In the genomic region with DNA sequence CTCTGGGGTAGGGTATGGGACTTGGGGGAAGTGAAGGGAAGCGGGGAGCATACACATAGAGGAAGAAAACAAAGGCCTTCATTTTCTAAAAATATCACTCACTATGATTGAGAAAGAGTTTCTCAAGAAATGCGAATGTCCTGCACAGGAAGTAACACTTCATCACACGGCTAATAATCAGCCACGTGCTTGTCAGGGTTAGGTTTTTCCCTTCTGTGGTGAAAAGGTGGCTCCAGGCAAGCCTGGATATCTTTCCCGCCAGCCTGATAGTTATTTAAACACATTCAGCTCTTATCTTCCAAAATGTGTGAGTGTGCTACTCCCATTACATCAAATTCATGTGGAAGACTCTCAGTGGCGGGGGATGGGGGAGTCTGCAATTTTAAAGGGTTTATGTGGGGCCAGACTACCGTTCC, we compare ENCODE assay signal across 10 cellular contexts.
A peak's percentile ranks its signal among the peaks of the same experiment; 100 is the strongest.
DNase-seq lines count a peak whose midpoint lies in the region; ATAC-seq and TF ChIP-seq lines count a peak whose summit lies in the region.
"Had no signal": no experiment of that assay in that cellular context is flagged by ENCODE, and none has a peak within 500 bp of the region (broad histone marks: within the 10 kb centered on the region; RNA-seq: fewer than 3 reads in every experiment).

No MANE protein-coding gene starts in this region.

- ATAC-seq in GM19023 (IDR thresholded peaks at IDR 0.05; ENCODE audit: unreplicated experiment) (peak; percentile 35), HG03064 (IDR thresholded peaks at IDR 0.05; ENCODE audit: low read depth, unreplicated experiment) (peak; percentile 46)
- ATAC-seq in naive thymus-derived CD4-positive, alpha-beta T cell, result peak; percentile 42
- ATAC-seq in naive thymus-derived CD8-positive, alpha-beta T cell, result no peak
- ATAC-seq: K562 had no signal

- no peaks in the 10 kb centered on the region for H3K36me3 ChIP-seq in naive thymus-derived CD4-positive, alpha-beta T cell (ENCODE audit: control insufficient read depth in 2 of 3, insufficient read depth in 3 of 3, low read length in 3 of 3)
- no peaks in the 10 kb centered on the region for H3K36me3 ChIP-seq in ascending aorta

- no peaks in the 10 kb centered on the region for H3K27me3 ChIP-seq in naive thymus-derived CD4-positive, alpha-beta T cell (ENCODE audit: control insufficient read depth in 2 of 2, insufficient read depth in 2 of 2, low read length in 2 of 2)
- H3K27me3 ChIP-seq in ascending aorta, result no peaks in the 10 kb centered on the region

- no peak overlapping the region for H3K27ac Mint-ChIP-seq in activated T-helper 1 cell treated with anti-CD3 and anti-CD28 coated beads, Interleukin-12 subunit alpha, Interleukin-12 subunit beta, Interleukin-2, Interleukin-4 antibody, amounts not matched to agents 30 ng/mL and 10 ng/mL and 1 ng/mL, durations not matched to agents 14 hours and 24 hours and 36 hours
- no peak overlapping the region for H3K27ac Mint-ChIP-seq in naive thymus-derived CD4-positive, alpha-beta T cell
- H3K27ac Mint-ChIP-seq in chondrocyte (ENCODE audit: unreplicated experiment), result no peak overlapping the region
- no peak overlapping the region for H3K27ac Mint-ChIP-seq in naive thymus-derived CD8-positive, alpha-beta T cell
- H3K27ac Mint-ChIP-seq: stimulated activated naive CD8-positive, alpha-beta T cell treated with anti-CD3 and anti-CD28 coated beads, Interleukin-15, Interleukin-2, amounts not matched to agents 100 ng/mL and 50 ng/mL, for 24 hours had no signal

- H3K4me1 ChIP-seq in naive thymus-derived CD4-positive, alpha-beta T cell (ENCODE audit: control insufficient read depth in 2 of 2, insufficient read depth in 2 of 2, low read length in 2 of 2), result peaks cover 18 to 36% of the 10 kb centered on the region in 2 donors
- no peaks in the 10 kb centered on the region for H3K4me1 ChIP-seq in ascending aorta

- peaks cover 2% of the 10 kb centered on the region for H3K27me3 Mint-ChIP-seq in activated T-helper 1 cell treated with anti-CD3 and anti-CD28 coated beads, Interleukin-12 subunit alpha, Interleukin-12 subunit beta, Interleukin-2, Interleukin-4 antibody, amounts not matched to agents 30 ng/mL and 10 ng/mL and 1 ng/mL, durations not matched to agents 14 hours and 24 hours and 36 hours (ENCODE audit: insufficient read depth)
- no peaks in the 10 kb centered on the region for H3K27me3 Mint-ChIP-seq in naive thymus-derived CD4-positive, alpha-beta T cell
- no peaks in the 10 kb centered on the region for H3K27me3 Mint-ChIP-seq in chondrocyte (ENCODE audit: low read depth)
- no peaks in the 10 kb centered on the region for H3K27me3 Mint-ChIP-seq in naive thymus-derived CD8-positive, alpha-beta T cell
- H3K27me3 Mint-ChIP-seq: stimulated activated naive CD8-positive, alpha-beta T cell treated with anti-CD3 and anti-CD28 coated beads, Interleukin-15, Interleukin-2, amounts not matched to agents 100 ng/mL and 50 ng/mL, for 24 hours had no signal

- peaks cover 4% of the 10 kb centered on the region for H3K9me3 Mint-ChIP-seq in activated T-helper 1 cell treated with anti-CD3 and anti-CD28 coated beads, Interleukin-12 subunit alpha, Interleukin-12 subunit beta, Interleukin-2, Interleukin-4 antibody, amounts not matched to agents 30 ng/mL and 10 ng/mL and 1 ng/mL, durations not matched to agents 14 hours and 24 hours and 36 hours
- H3K9me3 Mint-ChIP-seq in naive thymus-derived CD4-positive, alpha-beta T cell, result no peaks in the 10 kb centered on the region
- H3K9me3 Mint-ChIP-seq in chondrocyte (ENCODE audit: low read depth), result no peaks in the 10 kb centered on the region
- H3K9me3 Mint-ChIP-seq in naive thymus-derived CD8-positive, alpha-beta T cell, result no peaks in the 10 kb centered on the region
- H3K9me3 Mint-ChIP-seq: stimulated activated naive CD8-positive, alpha-beta T cell treated with anti-CD3 and anti-CD28 coated beads, Interleukin-15, Interleukin-2, amounts not matched to agents 100 ng/mL and 50 ng/mL, for 24 hours had no signal

- intact Hi-C loops in activated T-helper 1 cell treated with anti-CD3 and anti-CD28 coated beads, Interleukin-12 subunit alpha, Interleukin-12 subunit beta, Interleukin-2, Interleukin-4 antibody, amounts not matched to agents 30 ng/mL and 10 ng/mL and 1 ng/mL, durations not matched to agents 14 hours and 24 hours and 36 hours (cut with micrococcal nuclease), result loop anchor here (5.0 to 10.0 kb wide), 5 partner anchors 429 to 1069 kb away; partner anchors contain the start of gene ARID5B
- intact Hi-C loops in naive thymus-derived CD4-positive, alpha-beta T cell (cut with micrococcal nuclease), result loop anchor here (5.0 to 10.0 kb wide), 4 partner anchors 49 to 887 kb away; partner anchors contain the start of genes ARID5B (in 1 of the 2) and REEP3 (in 1 of the 2)
- intact Hi-C loops in ascending aorta (cut with DNase I), result no loop called here

- CTCF ChIA-PET in naive thymus-derived CD4-positive, alpha-beta T cell (lab: Charles Lee), result interaction anchor here (0.7 to 3.6 kb wide), 7 partner anchors 10 to 944 kb away, joined by 3 to 21 read pairs (median 3); partner anchors contain the start of gene EGR2

- DNase-seq in activated T-helper 1 cell treated with anti-CD3 and anti-CD28 coated beads, Interleukin-12 subunit alpha, Interleukin-12 subunit beta, Interleukin-2, Interleukin-4 antibody, amounts not matched to agents 30 ng/mL and 10 ng/mL and 1 ng/mL, durations not matched to agents 14 hours and 24 hours and 36 hours (ENCODE audit: low spot score), result no peak
- no peak for DNase-seq in naive thymus-derived CD4-positive, alpha-beta T cell
- no peak for DNase-seq in ascending aorta (ENCODE audit: low spot score in 2 of 2)
- DNase-seq in chondrocyte (ENCODE audit: low spot score), result no peak
- no peak for DNase-seq in naive thymus-derived CD8-positive, alpha-beta T cell
- no peak for DNase-seq in HK-2 (ENCODE audit: unreplicated experiment)

- peak overlapping the region; percentile 67 for H3K4me3 ChIP-seq in naive thymus-derived CD4-positive, alpha-beta T cell (ENCODE audit: low read length)
- H3K4me3 ChIP-seq in ascending aorta, result peak overlapping the region in 1 of 2 donors; percentile 17
- H3K4me3 ChIP-seq: K562 had no signal

- H3K27ac ChIP-seq in naive thymus-derived CD4-positive, alpha-beta T cell (ENCODE audit: low read depth, low read length), result peak overlapping the region; percentile 70
- H3K27ac ChIP-seq in ascending aorta, result peak overlapping the region in 1 of 2 donors; percentile 51

- peaks cover 26% of the 10 kb centered on the region for H3K4me1 Mint-ChIP-seq in activated T-helper 1 cell treated with anti-CD3 and anti-CD28 coated beads, Interleukin-12 subunit alpha, Interleukin-12 subunit beta, Interleukin-2, Interleukin-4 antibody, amounts not matched to agents 30 ng/mL and 10 ng/mL and 1 ng/mL, durations not matched to agents 14 hours and 24 hours and 36 hours (ENCODE audit: low read depth)
- peaks cover 0 to 32% (median 0%) of the 10 kb centered on the region in 7 donors for H3K4me1 Mint-ChIP-seq in naive thymus-derived CD4-positive, alpha-beta T cell
- H3K4me1 Mint-ChIP-seq in chondrocyte (ENCODE audit: low read depth), result no peaks in the 10 kb centered on the region
- peaks cover 0 to 9% (median 3%) of the 10 kb centered on the region in 4 donors for H3K4me1 Mint-ChIP-seq in naive thymus-derived CD8-positive, alpha-beta T cell

- no peaks in the 10 kb centered on the region for H3K9me3 ChIP-seq in naive thymus-derived CD4-positive, alpha-beta T cell (ENCODE audit: control insufficient read depth in 2 of 3, low read length in 3 of 3)
- no peaks in the 10 kb centered on the region for H3K9me3 ChIP-seq in ascending aorta

- POLR2A ChIA-PET in naive thymus-derived CD4-positive, alpha-beta T cell (lab: Charles Lee), result interaction anchor here (0.6 to 3.5 kb wide), 15 partner anchors 10 to 885 kb away, joined by 3 to 43 read pairs (median 3); partner anchors contain the start of genes ADO, ARID5B, EGR2 and NRBF2
- POLR2A ChIA-PET in naive thymus-derived CD8-positive, alpha-beta T cell (lab: Charles Lee), result interaction anchor here (0.8 to 2.9 kb wide), 7 partner anchors 43 to 494 kb away, joined by 4 to 31 read pairs (median 6); partner anchors contain the start of genes ADO, EGR2 and NRBF2

- peak overlapping the region; percentile 45 for H3K4me3 Mint-ChIP-seq in activated T-helper 1 cell treated with anti-CD3 and anti-CD28 coated beads, Interleukin-12 subunit alpha, Interleukin-12 subunit beta, Interleukin-2, Interleukin-4 antibody, amounts not matched to agents 30 ng/mL and 10 ng/mL and 1 ng/mL, durations not matched to agents 14 hours and 24 hours and 36 hours
- H3K4me3 Mint-ChIP-seq in naive thymus-derived CD4-positive, alpha-beta T cell, result peak overlapping the region in 3 of 10 donors; percentile 16 to 38 (median 24)
- H3K4me3 Mint-ChIP-seq in chondrocyte (ENCODE audit: unreplicated experiment), result no peak overlapping the region
- peak overlapping the region in 1 of 10 donors; percentile 11 for H3K4me3 Mint-ChIP-seq in naive thymus-derived CD8-positive, alpha-beta T cell
- H3K4me3 Mint-ChIP-seq: stimulated activated naive CD8-positive, alpha-beta T cell treated with anti-CD3 and anti-CD28 coated beads, Interleukin-15, Interleukin-2, amounts not matched to agents 100 ng/mL and 50 ng/mL, for 24 hours had no signal

- TF ChIP-seq CTCF in ascending aorta (IDR thresholded peaks at IDR 0.05) (no peak), chondrocyte (IDR thresholded peaks at IDR 0.05) (no peak)

- H3K36me3 Mint-ChIP-seq in activated T-helper 1 cell treated with anti-CD3 and anti-CD28 coated beads, Interleukin-12 subunit alpha, Interleukin-12 subunit beta, Interleukin-2, Interleukin-4 antibody, amounts not matched to agents 30 ng/mL and 10 ng/mL and 1 ng/mL, durations not matched to agents 14 hours and 24 hours and 36 hours (ENCODE audit: low read depth), result peaks cover 2% of the 10 kb centered on the region
- H3K36me3 Mint-ChIP-seq in naive thymus-derived CD4-positive, alpha-beta T cell, result peaks cover 0 to 5% (median 0%) of the 10 kb centered on the region in 5 donors
- H3K36me3 Mint-ChIP-seq in chondrocyte (ENCODE audit: low read depth), result no peaks in the 10 kb centered on the region
- H3K36me3 Mint-ChIP-seq in naive thymus-derived CD8-positive, alpha-beta T cell, result no peaks in the 10 kb centered on the region

Comparison
In these comparisons a context has a peak if more than half of its experiments do, and no peak if none do; other contexts are left out.
1. ATAC-seq: peak in GM19023 (single experiment), HG03064 (single experiment) and naive thymus-derived CD4-positive, alpha-beta T cell (single experiment); none in naive thymus-derived CD8-positive, alpha-beta T cell (0 of 2).